8 cellular contexts compared by ENCODE assay signal in genomic region chr5:68424799-68425537, GRCh38.
DNase-seq lines count a peak whose midpoint lies in the region; ATAC-seq, FAIRE-seq and TF ChIP-seq lines count a peak whose summit lies in the region.

No MANE protein-coding gene starts in this region.

- H3K27ac ChIP-seq in foreskin keratinocyte, result peak overlapping the region; percentile 62

- ATAC-seq in GM18907 (IDR thresholded peaks at IDR 0.05; ENCODE audit: unreplicated experiment), result peak; percentile 86
- peak; percentile 85 for ATAC-seq in HG03066 (IDR thresholded peaks at IDR 0.05; ENCODE audit: low read depth, unreplicated experiment)
- peak; percentile 82 for ATAC-seq in foreskin keratinocyte

- no peak overlapping the region for H3K4me3 ChIP-seq in AG10803 (ENCODE audit: low read length)

- FAIRE-seq in RCC 7860 (lab: Jason Lieb, UNC), result no peak

- H3K4me1 ChIP-seq in foreskin keratinocyte, result peaks cover 12% of the 10 kb centered on the region

- DNase-seq in AG10803 (ENCODE audit: low read depth) (peak; percentile 63), SKM-1 (lab: John Stamatoyannopoulos, UW; ENCODE audit: unreplicated experiment) (peak; percentile 59), foreskin keratinocyte (peak in 1 of 2 donors; percentile 61), HPDE6-E6E7 (ENCODE audit: extremely low spot score) (no peak), AG08396 (ENCODE audit: low spot score) (no peak), RCC 7860 (ENCODE audit: low spot score) (no peak)

- no peak for TF ChIP-seq CTCF in AG10803 (conservative IDR thresholded peaks at IDR 0.05; ENCODE audit: low read length)
- no peak for TF ChIP-seq CTCF in foreskin keratinocyte (conservative IDR thresholded peaks at IDR 0.05)

- H3K27me3 ChIP-seq in foreskin keratinocyte, result no peaks in the 10 kb centered on the region

Comparison
In these comparisons a context has a peak if more than half of its experiments do, and no peak if none do; other contexts are left out.
1. DNase-seq: peak in AG10803 (single experiment) and SKM-1 (single experiment); none in HPDE6-E6E7 (single experiment), AG08396 (single experiment) and RCC 7860 (single experiment).
2. Peak in every context shown above with its lines, with median percentiles within 50 percentile points of each other: ATAC-seq.